22 cellular contexts compared by ENCODE assay signal in the genomic region with DNA sequence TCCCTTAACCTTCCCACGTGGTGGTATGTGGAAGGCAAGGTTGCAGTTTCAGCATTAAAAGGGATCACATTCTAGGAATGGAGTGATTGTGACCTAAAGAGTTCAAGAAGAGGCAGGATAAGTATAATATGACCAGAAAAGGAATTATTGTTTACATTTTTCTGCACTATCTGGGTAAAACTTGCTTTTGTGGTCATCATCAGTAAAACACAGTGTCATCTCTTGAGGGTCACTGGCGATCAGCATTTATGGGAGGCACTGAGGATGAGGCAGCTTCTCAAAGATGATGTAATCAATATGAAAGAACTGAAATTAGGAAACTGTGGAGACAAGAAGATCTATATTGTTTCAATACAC.
DNase-seq lines count a peak whose midpoint lies in the region; ATAC-seq and TF ChIP-seq lines count a peak whose summit lies in the region.
"Had no signal": no experiment of that assay in that cellular context is flagged by ENCODE, and none has a peak within 500 bp of the region (broad histone marks: within the 10 kb centered on the region; RNA-seq: fewer than 3 reads in every experiment).

No MANE protein-coding gene starts in this region.

- H3K4ac ChIP-seq in mesenchymal stem cell (ENCODE audit: low read depth in 1 of 2, low read length in 2 of 2), result no peak overlapping the region

- no peaks in the 10 kb centered on the region for H3K27me3 Mint-ChIP-seq in activated CD8-positive, alpha-beta T cell treated with anti-CD3 and anti-CD28 coated beads, Interleukin-2, amount 10 ng/mL, durations not matched to agents 7 days and 5 days (ENCODE audit: low read depth)
- no peaks in the 10 kb centered on the region for H3K27me3 Mint-ChIP-seq in activated CD8-positive, alpha-beta T cell treated with anti-CD3 and anti-CD28 coated beads for 36 hours

- H3K9me3 Mint-ChIP-seq in activated CD8-positive, alpha-beta T cell treated with anti-CD3 and anti-CD28 coated beads, Interleukin-2, amount 10 ng/mL, durations not matched to agents 7 days and 5 days (ENCODE audit: insufficient read depth), result no peaks in the 10 kb centered on the region
- no peaks in the 10 kb centered on the region for H3K9me3 Mint-ChIP-seq in activated CD8-positive, alpha-beta T cell treated with anti-CD3 and anti-CD28 coated beads for 36 hours
- H3K9me3 Mint-ChIP-seq: CD14-positive monocyte had no signal

- H3K36me3 Mint-ChIP-seq in activated CD8-positive, alpha-beta T cell treated with anti-CD3 and anti-CD28 coated beads, Interleukin-2, amount 10 ng/mL, durations not matched to agents 7 days and 5 days (ENCODE audit: low read depth), result peaks cover 4% of the 10 kb centered on the region
- no peaks in the 10 kb centered on the region for H3K36me3 Mint-ChIP-seq in activated CD8-positive, alpha-beta T cell treated with anti-CD3 and anti-CD28 coated beads for 36 hours (ENCODE audit: low read depth)
- H3K36me3 Mint-ChIP-seq: CD14-positive monocyte had no signal

- WGBS in mesenchymal stem cell, result 56% methylated on average over 2 of the region's 2 CpGs

- CTCF ChIA-PET in activated CD8-positive, alpha-beta T cell treated with anti-CD3 and anti-CD28 coated beads, Interleukin-2, amount 10 ng/mL, durations not matched to agents 7 days and 5 days (lab: Charles Lee), result no interaction called here
- CTCF ChIA-PET in activated CD8-positive, alpha-beta T cell treated with anti-CD3 and anti-CD28 coated beads for 36 hours (lab: Charles Lee), result no interaction called here
- CTCF ChIA-PET in PC-9 (lab: Charles Lee), result no interaction called here

- no peak overlapping the region for H3K4me3 Mint-ChIP-seq in activated CD8-positive, alpha-beta T cell treated with anti-CD3 and anti-CD28 coated beads, Interleukin-2, amount 10 ng/mL, durations not matched to agents 7 days and 5 days
- no peak overlapping the region for H3K4me3 Mint-ChIP-seq in activated CD8-positive, alpha-beta T cell treated with anti-CD3 and anti-CD28 coated beads for 36 hours
- H3K4me3 Mint-ChIP-seq: CD14-positive monocyte had no signal

- no peak overlapping the region for H3K14ac ChIP-seq in mesenchymal stem cell (ENCODE audit: low read length in 2 of 2)

- no peak overlapping the region for H2BK5ac ChIP-seq in mesenchymal stem cell (ENCODE audit: low read depth, low read length, poor library complexity, severe bottlenecking)

- H3K79me2 ChIP-seq in PC-9 (ENCODE audit: low read depth), result no peaks in the 10 kb centered on the region

- H3K36me3 ChIP-seq in PC-9 (ENCODE audit: low read depth) (no peaks in the 10 kb centered on the region), mesenchymal stem cell (ENCODE audit: control insufficient read depth in 1 of 2, insufficient read depth in 2 of 2, low read depth in 1 of 2, low read length in 2 of 2) (no peaks in the 10 kb centered on the region)
- H3K36me3 ChIP-seq: BE2C, MG63 had no signal

- no peak overlapping the region for H2BK12ac ChIP-seq in mesenchymal stem cell (ENCODE audit: low read length in 2 of 2)

- H2AK5ac ChIP-seq in mesenchymal stem cell (ENCODE audit: low read length, severe bottlenecking), result no peak overlapping the region

- H3K27me3 ChIP-seq in PC-9 (ENCODE audit: insufficient read depth, low read depth) (no peaks in the 10 kb centered on the region), mesenchymal stem cell (ENCODE audit: control insufficient read depth in 1 of 2, insufficient read depth in 1 of 2, low read length in 2 of 2) (no peaks in the 10 kb centered on the region)
- H3K27me3 ChIP-seq: BE2C, MG63 had no signal

- peak overlapping the region; percentile 23 for H3K27ac Mint-ChIP-seq in activated CD8-positive, alpha-beta T cell treated with anti-CD3 and anti-CD28 coated beads, Interleukin-2, amount 10 ng/mL, durations not matched to agents 7 days and 5 days
- H3K27ac Mint-ChIP-seq in activated CD8-positive, alpha-beta T cell treated with anti-CD3 and anti-CD28 coated beads for 36 hours, result no peak overlapping the region
- H3K27ac Mint-ChIP-seq: CD14-positive monocyte had no signal

- H3K4me1 Mint-ChIP-seq in activated CD8-positive, alpha-beta T cell treated with anti-CD3 and anti-CD28 coated beads, Interleukin-2, amount 10 ng/mL, durations not matched to agents 7 days and 5 days (ENCODE audit: low read depth), result peaks cover 17% of the 10 kb centered on the region
- peaks cover 5% of the 10 kb centered on the region for H3K4me1 Mint-ChIP-seq in activated CD8-positive, alpha-beta T cell treated with anti-CD3 and anti-CD28 coated beads for 36 hours (ENCODE audit: low read depth)
- H3K4me1 Mint-ChIP-seq: CD14-positive monocyte had no signal

- H4K8ac ChIP-seq in mesenchymal stem cell (ENCODE audit: low read length), result no peak overlapping the region

- no TSS peak for BruUV-seq in PC-9 (replicated peaks; lab: Mats Ljungman, UMichigan)

- TF ChIP-seq CTCF in activated CD8-positive, alpha-beta T cell treated with anti-CD3 and anti-CD28 coated beads for 36 hours (IDR thresholded peaks at IDR 0.05), result no peak
- TF ChIP-seq CTCF in PC-9 (conservative IDR thresholded peaks at IDR 0.05), result no peak

- intact Hi-C loops in activated CD8-positive, alpha-beta T cell treated with anti-CD3 and anti-CD28 coated beads for 36 hours (cut with micrococcal nuclease), result no loop called here
- intact Hi-C loops in PC-9 (cut with micrococcal nuclease; ENCODE audit: unreplicated experiment), result no loop called here

- H3K4me2 ChIP-seq in PC-9, result no peak overlapping the region
- no peak overlapping the region for H3K4me2 ChIP-seq in mesenchymal stem cell (ENCODE audit: low read length, poor library complexity, severe bottlenecking)
- H3K4me2 ChIP-seq: SK-N-SH had no signal

- H3F3A ChIP-seq in PC-9 (ENCODE audit: insufficient read depth, low read depth), result no peaks in the 10 kb centered on the region

- no peaks in the 10 kb centered on the region for H3K9me2 ChIP-seq in PC-9 (ENCODE audit: insufficient read depth)
- H3K9me2 ChIP-seq: SK-N-SH had no signal

- no peak for ATAC-seq in activated CD8-positive, alpha-beta T cell treated with anti-CD3 and anti-CD28 coated beads, Interleukin-2, amount 10 ng/mL, durations not matched to agents 7 days and 5 days
- ATAC-seq in activated CD8-positive, alpha-beta T cell treated with anti-CD3 and anti-CD28 coated beads for 36 hours, result no peak

- H2AFZ ChIP-seq in PC-9 (peak overlapping the region; percentile 33; the same call in 1 of the 2 replicates), mesenchymal stem cell (ENCODE audit: low read depth, low read length) (no peak overlapping the region)

- no peak for DNase-seq in activated CD8-positive, alpha-beta T cell treated with anti-CD3 and anti-CD28 coated beads, Interleukin-2, amount 10 ng/mL, durations not matched to agents 7 days and 5 days
- DNase-seq in activated CD8-positive, alpha-beta T cell treated with anti-CD3 and anti-CD28 coated beads for 36 hours, result no peak
- DNase-seq in EH (ENCODE audit: low read depth) (peak; percentile 18), PC-9 (no peak), mesenchymal stem cell (peak; percentile 11), NCI-H1417 (lab: John Stamatoyannopoulos, UW) (no peak), ureter (ENCODE audit: low spot score) (no peak), NCI-H1436 treated with DMSO at 0.1 percent for 48 hours (lab: John Stamatoyannopoulos, UW) (no peak)
- DNase-seq: 8988T, ACHN, BE2C, Calu3, DMS79 treated with DMSO at 0.1 percent for 48 hours, KBM-7, NCI-H1105 treated with DMSO at 0.1 percent for 48 hours, NCI-H1694, NCI-H2029 treated with DMSO at 0.1 percent for 48 hours, NCI-H526 treated with DMSO at 0.1 percent for 48 hours, SIG-M5, SK-N-SH had no signal

- H3K9me3 ChIP-seq in PC-9 (ENCODE audit: insufficient read depth, low read depth), result no peaks in the 10 kb centered on the region
- no peaks in the 10 kb centered on the region for H3K9me3 ChIP-seq in mesenchymal stem cell (ENCODE audit: control insufficient read depth, low read length)
- H3K9me3 ChIP-seq: BE2C, MG63, SK-N-SH had no signal

- H3K27ac ChIP-seq in PC-9 (no peak overlapping the region), mesenchymal stem cell (ENCODE audit: low read length, poor library complexity, severe bottlenecking) (no peak overlapping the region)

- no peak overlapping the region for H3K18ac ChIP-seq in mesenchymal stem cell (ENCODE audit: low read depth in 1 of 2, low read length in 2 of 2)

- no peak overlapping the region for H2BK15ac ChIP-seq in mesenchymal stem cell (ENCODE audit: low read depth, poor library complexity, severe bottlenecking)

- no peaks in the 10 kb centered on the region for H3K79me1 ChIP-seq in mesenchymal stem cell (replicated peaks; ENCODE audit: low read length, poor library complexity, severe bottlenecking)

- no peak overlapping the region for H2BK120ac ChIP-seq in mesenchymal stem cell (ENCODE audit: low read depth, low read length)

- no peak overlapping the region for H3K23ac ChIP-seq in mesenchymal stem cell (ENCODE audit: low read length in 2 of 2)

- POLR2A ChIA-PET in activated CD8-positive, alpha-beta T cell treated with anti-CD3 and anti-CD28 coated beads, Interleukin-2, amount 10 ng/mL, durations not matched to agents 7 days and 5 days (lab: Charles Lee), result interaction anchor here (0.6 kb wide), 1 partner anchor 16 kb away, joined by 3 read pairs; no protein-coding TSS in a partner anchor
- POLR2A ChIA-PET in activated CD8-positive, alpha-beta T cell treated with anti-CD3 and anti-CD28 coated beads for 36 hours (lab: Charles Lee), result no interaction called here
- POLR2A ChIA-PET in PC-9 (lab: Charles Lee; ENCODE audit: unreplicated experiment), result no interaction called here

- H3K4me3 ChIP-seq in PC-9 (no peak overlapping the region), mesenchymal stem cell (ENCODE audit: insufficient read depth in 1 of 2, low read depth in 1 of 2, low read length in 2 of 2) (no peak overlapping the region)
- H3K4me3 ChIP-seq: MG63 had no signal

- no peak overlapping the region for H3K9ac ChIP-seq in mesenchymal stem cell (ENCODE audit: low read length)
- H3K9ac ChIP-seq: SK-N-SH had no signal

- H4K91ac ChIP-seq in mesenchymal stem cell (ENCODE audit: low read length), result no peak overlapping the region

- H3K4me1 ChIP-seq in PC-9 (replicated peaks; ENCODE audit: insufficient read depth) (no peaks in the 10 kb centered on the region), mesenchymal stem cell (ENCODE audit: control insufficient read depth, insufficient read depth, low read depth, low read length) (no peaks in the 10 kb centered on the region)
- H3K4me1 ChIP-seq: BE2C had no signal

- H4K20me1 ChIP-seq in PC-9 (ENCODE audit: insufficient read depth), result no peaks in the 10 kb centered on the region

Comparison
In these comparisons a context has a peak if more than half of its experiments do, and no peak if none do; other contexts are left out.
1. DNase-seq: peak in EH (single experiment) and mesenchymal stem cell (single experiment); none in activated CD8-positive, alpha-beta T cell treated with anti-CD3 and anti-CD28 coated beads, Interleukin-2, amount 10 ng/mL, durations not matched to agents 7 days and 5 days (single experiment), activated CD8-positive, alpha-beta T cell treated with anti-CD3 and anti-CD28 coated beads for 36 hours (single experiment), PC-9 (0 of 2), NCI-H1417 (0 of 3), ureter (single experiment) and NCI-H1436 treated with DMSO at 0.1 percent for 48 hours (single experiment).